13 cellular contexts compared by ENCODE assay signal in genomic region chr9:121902483-121903135, GRCh38.
DNase-seq lines count a peak whose midpoint lies in the region; ATAC-seq and TF ChIP-seq lines count a peak whose summit lies in the region.
"Had no signal": no experiment of that assay in that cellular context is flagged by ENCODE, and none has a peak within 500 bp of the region (broad histone marks: within the 10 kb centered on the region; RNA-seq: fewer than 3 reads in every experiment).

No MANE protein-coding gene starts in this region.

- H3K4me3 ChIP-seq in astrocyte of the cerebellum (ENCODE audit: low read depth, low read length), result no peak overlapping the region

- DNase-seq in activated T-cell treated with anti-CD3 and anti-CD28 coated beads, Interleukin-2, amount 50 U/mL, for 72 hours, result no peak
- no peak for DNase-seq in activated T-cell treated with anti-CD3 and anti-CD28 coated beads, Interleukin-2, amount 50 U/mL, for 24 hours
- DNase-seq in astrocyte of the cerebellum (ENCODE audit: low read depth) (peak; percentile 84), left ventricle myocardium superior (no peak), stromal cell of bone marrow (ENCODE audit: low read depth) (peak; percentile 98), NCI-H446 (lab: John Stamatoyannopoulos, UW) (no peak)
- DNase-seq: activated gamma-delta T cell treated with Interleukin-2 at 50 U/mL for 16 hours; AML-193; NCI-H2227 treated with DMSO at 0.1 percent for 48 hours; stimulated activated CD4-positive, alpha-beta T cell treated with anti-CD3 and anti-CD28 coated beads, Interleukin-4, amount 100 ng/mL, for 4 hours; T-helper 9 cell had no signal

- no peaks in the 10 kb centered on the region for H3K27me3 Mint-ChIP-seq in activated T-cell treated with anti-CD3 and anti-CD28 coated beads, Interleukin-2, amount 50 U/mL, for 72 hours (ENCODE audit: low read depth)
- no peaks in the 10 kb centered on the region for H3K27me3 Mint-ChIP-seq in activated T-cell treated with anti-CD3 and anti-CD28 coated beads, Interleukin-2, amount 50 U/mL, for 24 hours

- no peak overlapping the region for H3K27ac Mint-ChIP-seq in activated T-cell treated with anti-CD3 and anti-CD28 coated beads, Interleukin-2, amount 50 U/mL, for 72 hours
- H3K27ac Mint-ChIP-seq in activated T-cell treated with anti-CD3 and anti-CD28 coated beads, Interleukin-2, amount 50 U/mL, for 24 hours, result no peak overlapping the region

- in situ Hi-C loops in astrocyte of the cerebellum (cut with HindIII; ENCODE audit: low sequenced_read_pairs), result no loop called here

- peak; percentile 55 to 65 for ATAC-seq in activated T-cell treated with anti-CD3 and anti-CD28 coated beads, Interleukin-2, amount 50 U/mL, for 72 hours (replicated peaks in 1 of 2)
- peak; percentile 87 for ATAC-seq in left ventricle myocardium superior
- no peak for ATAC-seq in HG03108 (IDR thresholded peaks at IDR 0.05; ENCODE audit: unreplicated experiment)
- no peak for ATAC-seq in GM21723 (IDR thresholded peaks at IDR 0.05; ENCODE audit: unreplicated experiment)

- H3K36me3 Mint-ChIP-seq in activated T-cell treated with anti-CD3 and anti-CD28 coated beads, Interleukin-2, amount 50 U/mL, for 72 hours (ENCODE audit: insufficient read depth in 2 of 2), result peaks cover 2 to 3% of the 10 kb centered on the region in 2 donors
- no peaks in the 10 kb centered on the region for H3K36me3 Mint-ChIP-seq in activated T-cell treated with anti-CD3 and anti-CD28 coated beads, Interleukin-2, amount 50 U/mL, for 24 hours (ENCODE audit: low read depth)

- no peak overlapping the region for H3K4me3 Mint-ChIP-seq in activated T-cell treated with anti-CD3 and anti-CD28 coated beads, Interleukin-2, amount 50 U/mL, for 72 hours
- no peak overlapping the region for H3K4me3 Mint-ChIP-seq in activated T-cell treated with anti-CD3 and anti-CD28 coated beads, Interleukin-2, amount 50 U/mL, for 24 hours

- no peak for TF ChIP-seq CTCF in astrocyte of the cerebellum (IDR thresholded peaks at IDR 0.05; ENCODE audit: low read depth, low read length, missing control alignments)

- H3K9me3 Mint-ChIP-seq in activated T-cell treated with anti-CD3 and anti-CD28 coated beads, Interleukin-2, amount 50 U/mL, for 72 hours, result peaks cover 6 to 9% of the 10 kb centered on the region in 2 donors
- H3K9me3 Mint-ChIP-seq in activated T-cell treated with anti-CD3 and anti-CD28 coated beads, Interleukin-2, amount 50 U/mL, for 24 hours, result peaks cover 12% of the 10 kb centered on the region

- peaks cover 11% of the 10 kb centered on the region for H3K4me1 Mint-ChIP-seq in activated T-cell treated with anti-CD3 and anti-CD28 coated beads, Interleukin-2, amount 50 U/mL, for 72 hours (ENCODE audit: low read depth)
- no peaks in the 10 kb centered on the region for H3K4me1 Mint-ChIP-seq in activated T-cell treated with anti-CD3 and anti-CD28 coated beads, Interleukin-2, amount 50 U/mL, for 24 hours (ENCODE audit: low read depth)

- intact Hi-C loops in left ventricle myocardium superior (cut with micrococcal nuclease), result no loop called here

Comparison
In these comparisons a context has a peak if more than half of its experiments do, and no peak if none do; other contexts are left out.
1. ATAC-seq: peak in activated T-cell treated with anti-CD3 and anti-CD28 coated beads, Interleukin-2, amount 50 U/mL, for 72 hours (2 of 2) and left ventricle myocardium superior (single experiment); none in HG03108 (single experiment) and GM21723 (single experiment).
2. DNase-seq: peak in astrocyte of the cerebellum (single experiment) and stromal cell of bone marrow (single experiment); none in activated T-cell treated with anti-CD3 and anti-CD28 coated beads, Interleukin-2, amount 50 U/mL, for 72 hours (0 of 2), activated T-cell treated with anti-CD3 and anti-CD28 coated beads, Interleukin-2, amount 50 U/mL, for 24 hours (single experiment), left ventricle myocardium superior (single experiment) and NCI-H446 (0 of 2).